Comparison of ENCODE assay signal across 22 cellular contexts in genomic region chr18:59340817-59341216, GRCh38. TPM values are rescaled to one million over a fixed set of nuclear protein-coding genes. Genes with fewer than 3 reads are reported as not detected.
DNase-seq lines count a peak whose midpoint lies in the region; ATAC-seq and TF ChIP-seq lines count a peak whose summit lies in the region.
"Had no signal": no experiment of that assay in that cellular context is flagged by ENCODE, and none has a peak within 500 bp of the region (broad histone marks: within the 10 kb centered on the region; RNA-seq: fewer than 3 reads in every experiment).

No MANE protein-coding gene starts in this region.

- TF ChIP-seq CTCF in Calu3 (IDR thresholded peaks at IDR 0.05; ENCODE audit: unreplicated experiment), result no peak

- H3K4me1 Mint-ChIP-seq in Calu3 (ENCODE audit: low read depth, unreplicated experiment), result peaks cover 63% of the 10 kb centered on the region
- H3K4me1 Mint-ChIP-seq in activated T-helper 2 cell treated with anti-CD3 and anti-CD28 coated beads, Interferon-gamma antibody, Interleukin-2, Interleukin-4, amounts not matched to agents 10 μg/mL and 5 μg/mL and 100 μg/mL, durations not matched to agents 14 hours and 24 hours and 36 hours (ENCODE audit: low read depth), result peaks cover 43% of the 10 kb centered on the region
- H3K4me1 Mint-ChIP-seq: B cell had no signal

- H3K4me3 Mint-ChIP-seq in Calu3 (ENCODE audit: low read depth, unreplicated experiment), result peak overlapping the region; percentile 29
- H3K4me3 Mint-ChIP-seq in activated T-helper 2 cell treated with anti-CD3 and anti-CD28 coated beads, Interferon-gamma antibody, Interleukin-2, Interleukin-4, amounts not matched to agents 10 μg/mL and 5 μg/mL and 100 μg/mL, durations not matched to agents 14 hours and 24 hours and 36 hours (ENCODE audit: low read depth), result peak overlapping the region; percentile 43
- H3K4me3 Mint-ChIP-seq: B cell, naive B cell, type B pancreatic cell had no signal

- H3K27ac Mint-ChIP-seq in Calu3 (ENCODE audit: unreplicated experiment), result no peak overlapping the region
- H3K27ac Mint-ChIP-seq in activated T-helper 2 cell treated with anti-CD3 and anti-CD28 coated beads, Interferon-gamma antibody, Interleukin-2, Interleukin-4, amounts not matched to agents 10 μg/mL and 5 μg/mL and 100 μg/mL, durations not matched to agents 14 hours and 24 hours and 36 hours, result peak overlapping the region; percentile 67
- H3K27ac Mint-ChIP-seq: B cell, naive B cell, type B pancreatic cell had no signal

- CTCF ChIA-PET in Calu3 (lab: Charles Lee), result no interaction called here

- H3K9me3 Mint-ChIP-seq in Calu3 (ENCODE audit: low read depth, unreplicated experiment), result no peaks in the 10 kb centered on the region
- H3K9me3 Mint-ChIP-seq in activated T-helper 2 cell treated with anti-CD3 and anti-CD28 coated beads, Interferon-gamma antibody, Interleukin-2, Interleukin-4, amounts not matched to agents 10 μg/mL and 5 μg/mL and 100 μg/mL, durations not matched to agents 14 hours and 24 hours and 36 hours, result peaks cover 23% of the 10 kb centered on the region

- no peak for DNase-seq in activated CD4-positive, CD25-positive, alpha-beta regulatory T cell treated with anti-CD3 and anti-CD28 coated beads, Interleukin-2, amount 50 U/mL, for 72 hours
- DNase-seq in Calu3, result no peak
- no peak for DNase-seq in activated T-helper 2 cell treated with anti-CD3 and anti-CD28 coated beads, Interferon-gamma antibody, Interleukin-2, Interleukin-4, amounts not matched to agents 10 μg/mL and 5 μg/mL and 100 μg/mL, durations not matched to agents 14 hours and 24 hours and 36 hours (ENCODE audit: low spot score)
- no peak for DNase-seq in stimulated activated CD4-positive, alpha-beta T cell treated with anti-CD3 and anti-CD28 coated beads, Interleukin-15, amount 100 ng/mL, for 24 hours
- no peak for DNase-seq in HT-29 (ENCODE audit: low spot score)
- no peak for DNase-seq in middle frontal gyrus (ENCODE audit: extremely low spot score, low spot score)
- DNase-seq: 8988T; amniotic stem cell; Caco-2; mesenchymal stem cell; naive B cell; NCI-H1417; NCI-H510A treated with DMSO at 0.1 percent for 48 hours; retina; SK-N-SH; stimulated activated CD4-positive, alpha-beta T cell treated with anti-CD3 and anti-CD28 coated beads, Interleukin-4, amount 100 ng/mL, for 24 hours; T1000 had no signal

- no TSS peak for BruUV-seq in Calu3 (replicated peaks; lab: Mats Ljungman, UMichigan)

- H3K36me3 Mint-ChIP-seq in Calu3 (ENCODE audit: insufficient read depth, unreplicated experiment), result peaks cover 65% of the 10 kb centered on the region
- H3K36me3 Mint-ChIP-seq in activated T-helper 2 cell treated with anti-CD3 and anti-CD28 coated beads, Interferon-gamma antibody, Interleukin-2, Interleukin-4, amounts not matched to agents 10 μg/mL and 5 μg/mL and 100 μg/mL, durations not matched to agents 14 hours and 24 hours and 36 hours (ENCODE audit: low read depth), result peaks cover 97% of the 10 kb centered on the region

- intact Hi-C loops in Calu3 (cut with micrococcal nuclease; ENCODE audit: unreplicated experiment), result no loop called here
- intact Hi-C loops in activated T-helper 2 cell treated with anti-CD3 and anti-CD28 coated beads, Interferon-gamma antibody, Interleukin-2, Interleukin-4, amounts not matched to agents 10 μg/mL and 5 μg/mL and 100 μg/mL, durations not matched to agents 14 hours and 24 hours and 36 hours (cut with micrococcal nuclease), result loop anchor here (1.0 kb wide), 1 partner anchor 15 kb away; no protein-coding TSS in a partner anchor

- ATAC-seq in activated CD4-positive, CD25-positive, alpha-beta regulatory T cell treated with anti-CD3 and anti-CD28 coated beads, Interleukin-2, amount 50 U/mL, for 24 hours, result peak; percentile 84 to 87
- peak; percentile 46 for ATAC-seq in GM21526 (IDR thresholded peaks at IDR 0.05; ENCODE audit: low FRiP score, unreplicated experiment)

- H3K27me3 Mint-ChIP-seq in Calu3 (ENCODE audit: unreplicated experiment), result no peaks in the 10 kb centered on the region
- no peaks in the 10 kb centered on the region for H3K27me3 Mint-ChIP-seq in activated T-helper 2 cell treated with anti-CD3 and anti-CD28 coated beads, Interferon-gamma antibody, Interleukin-2, Interleukin-4, amounts not matched to agents 10 μg/mL and 5 μg/mL and 100 μg/mL, durations not matched to agents 14 hours and 24 hours and 36 hours (ENCODE audit: low read depth)
- H3K27me3 Mint-ChIP-seq: B cell, naive B cell, type B pancreatic cell had no signal

RNA-seq across cellular contexts. Expression of gene LMAN1, which starts 18.2 kb away (rescaled TPM):
- 159 and 174 TPM in 2 replicates for total RNA-seq in Calu3 (2022)
- 141 and 146 TPM in 2 replicates for total RNA-seq in activated T-helper 2 cell treated with anti-CD3 and anti-CD28 coated beads, Interferon-gamma antibody, Interleukin-2, Interleukin-4, amounts not matched to agents 10 μg/mL and 5 μg/mL and 100 μg/mL, durations not matched to agents 14 hours and 24 hours and 36 hours
- total RNA-seq in HT-29 (2014; rRNA removed; shearing (Covaris generic)), result 36.6 and 46.2 TPM in 2 replicates

RNA-seq across cellular contexts. Expression of gene CPLX4, which starts 22.4 kb away (rescaled TPM):
- total RNA-seq in Calu3 (2022), result not detected in 2 replicates
- not detected in 2 replicates for total RNA-seq in activated T-helper 2 cell treated with anti-CD3 and anti-CD28 coated beads, Interferon-gamma antibody, Interleukin-2, Interleukin-4, amounts not matched to agents 10 μg/mL and 5 μg/mL and 100 μg/mL, durations not matched to agents 14 hours and 24 hours and 36 hours
- total RNA-seq in HT-29 (2014; rRNA removed; shearing (Covaris generic)), result not detected in 2 replicates
- total RNA-seq: B cell, Caco-2, osteoblast had no signal
